ENCODE assay signal across 17 cellular contexts in genomic region chr11:99973993-99974392, GRCh38.
"Had no signal": no experiment of that assay in that cellular context is flagged by ENCODE, and none has a peak within 500 bp of the region (broad histone marks: within the 10 kb centered on the region; RNA-seq: fewer than 3 reads in every experiment).

No MANE protein-coding gene starts in this region.

- ATAC-seq: activated naive CD8-positive, alpha-beta T cell treated with anti-CD3 and anti-CD28 coated beads, Interleukin-2, amount 50 U/mL, for 24 hours; gastroesophageal sphincter; left ventricle myocardium superior; natural killer cell treated with Interleukin-12 subunit alpha and Interleukin-12 subunit beta and Interleukin-15 and Interleukin-18, amount 100 ng/mL, for 72 hours had no signal

- DNase-seq: activated CD4-positive, CD25-positive, alpha-beta regulatory T cell treated with anti-CD3 and anti-CD28 coated beads, Interleukin-2, amount 50 U/mL, for 72 hours; activated naive CD4-positive, alpha-beta T cell treated with anti-CD3 and anti-CD28 coated beads for 36 hours; activated naive CD8-positive, alpha-beta T cell treated with anti-CD3 and anti-CD28 coated beads, Interleukin-2, amount 50 U/mL, for 24 hours; dorsolateral prefrontal cortex; endodermal cell; erythroblast; left ventricle myocardium superior; nucleus accumbens; T-helper 1 cell; T1000; upper lobe of left lung had no signal

- H3K4me3 ChIP-seq: ascending aorta, dorsolateral prefrontal cortex, gastroesophageal sphincter, right atrium auricular region, skin epidermis, suprapubic skin, upper lobe of left lung had no signal

- H3K27ac ChIP-seq: ascending aorta, dorsolateral prefrontal cortex, gastroesophageal sphincter, right atrium auricular region, skin epidermis, suprapubic skin, upper lobe of left lung had no signal

- H3K9me3 ChIP-seq: ascending aorta, right atrium auricular region, suprapubic skin had no signal

- H3K4me1 ChIP-seq: ascending aorta, gastroesophageal sphincter, right atrium auricular region, suprapubic skin, upper lobe of left lung had no signal

- H3K27me3 ChIP-seq: ascending aorta, dorsolateral prefrontal cortex, gastroesophageal sphincter, right atrium auricular region, suprapubic skin, upper lobe of left lung had no signal

- H3K36me3 ChIP-seq: ascending aorta, gastroesophageal sphincter, right atrium auricular region, suprapubic skin, upper lobe of left lung had no signal
